Comparison of ENCODE assay signal across 18 cellular contexts in the genomic region with DNA sequence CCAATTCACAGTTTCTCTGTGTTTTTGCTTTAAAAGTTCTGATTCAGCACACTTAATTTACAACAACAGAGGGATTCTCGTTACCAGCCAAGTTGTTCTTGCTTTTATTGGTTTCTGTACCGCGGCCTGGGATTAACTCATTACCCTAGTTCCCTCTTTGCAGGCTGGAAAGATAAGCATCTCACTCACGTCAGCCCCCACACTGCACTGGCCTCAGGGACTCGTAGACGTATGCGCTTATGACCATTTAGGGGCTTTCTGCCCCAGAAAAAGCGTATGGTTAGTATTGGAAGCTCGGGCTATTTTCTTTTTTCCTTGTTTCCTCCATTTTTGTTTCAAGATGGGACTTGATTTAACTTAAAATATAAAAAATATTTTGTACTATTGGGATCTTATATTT.
"Had no signal": no experiment of that assay in that cellular context is flagged by ENCODE, and none has a peak within 500 bp of the region (broad histone marks: within the 10 kb centered on the region; RNA-seq: fewer than 3 reads in every experiment).

No MANE protein-coding gene starts in this region.

- H3K27me3 Mint-ChIP-seq: activated B cell treated with CpG ODN at 0.5 μM for 24 hours; activated CD4-positive, alpha-beta T cell treated with anti-CD3 and anti-CD28 coated beads, Interleukin-2, amount 10 ng/mL, durations not matched to agents 24 days and 14 days; activated naive CD8-positive, alpha-beta T cell; naive thymus-derived CD4-positive, alpha-beta T cell had no signal

- DNase-seq: activated B cell treated with CpG ODN at 0.5 μM for 24 hours; activated CD4-positive, alpha-beta T cell treated with anti-CD3 and anti-CD28 coated beads, Interleukin-2, amount 10 ng/mL, durations not matched to agents 24 days and 14 days; activated CD8-positive, alpha-beta memory T cell treated with anti-CD3 and anti-CD28 coated beads, Interleukin-2, amount 50 U/mL, for 4 hours; activated CD8-positive, alpha-beta T cell treated with anti-CD3 and anti-CD28 coated beads, Interleukin-2, amount 10 ng/mL, durations not matched to agents 7 days and 5 days; activated gamma-delta T cell treated with Interleukin-2 at 50 U/mL for 16 hours; activated T-cell treated with anti-CD3 and anti-CD28 coated beads, Interleukin-2, amount 50 U/mL, for 48 hours; amygdala; body of pancreas; caudate nucleus; left lung; mammary epithelial cell; mucosa of descending colon; naive thymus-derived CD4-positive, alpha-beta T cell; stimulated activated CD4-positive, alpha-beta T cell treated with anti-CD3 and anti-CD28 coated beads, Interleukin-12 subunit alpha, Interleukin-12 subunit beta, amount 100 ng/mL, for 4 hours; stimulated activated CD4-positive, alpha-beta T cell treated with anti-CD3 and anti-CD28 coated beads, Interleukin-2, amount 100 ng/mL, for 24 hours; stomach had no signal

- H3K27ac Mint-ChIP-seq: activated B cell treated with CpG ODN at 0.5 μM for 24 hours; activated CD4-positive, alpha-beta T cell treated with anti-CD3 and anti-CD28 coated beads, Interleukin-2, amount 10 ng/mL, durations not matched to agents 24 days and 14 days; activated CD8-positive, alpha-beta T cell treated with anti-CD3 and anti-CD28 coated beads, Interleukin-2, amount 10 ng/mL, durations not matched to agents 7 days and 5 days; activated naive CD8-positive, alpha-beta T cell had no signal

- H3K9me3 Mint-ChIP-seq: activated B cell treated with CpG ODN at 0.5 μM for 24 hours had no signal

- H3K4me3 Mint-ChIP-seq: activated B cell treated with CpG ODN at 0.5 μM for 24 hours; activated CD4-positive, alpha-beta T cell treated with anti-CD3 and anti-CD28 coated beads, Interleukin-2, amount 10 ng/mL, durations not matched to agents 24 days and 14 days; activated CD8-positive, alpha-beta T cell treated with anti-CD3 and anti-CD28 coated beads, Interleukin-2, amount 10 ng/mL, durations not matched to agents 7 days and 5 days; activated naive CD8-positive, alpha-beta T cell; naive thymus-derived CD4-positive, alpha-beta T cell had no signal

- ATAC-seq: activated CD8-positive, alpha-beta T cell treated with anti-CD3 and anti-CD28 coated beads, Interleukin-2, amount 10 ng/mL, durations not matched to agents 7 days and 5 days; body of pancreas; esophagus mucosa; left lung; mucosa of descending colon; naive thymus-derived CD4-positive, alpha-beta T cell had no signal
